Comparison of ENCODE assay signal across 18 cellular contexts in genomic region chr1:158434755-158435154, GRCh38. TPM values are rescaled to one million over a fixed set of nuclear protein-coding genes. Genes with fewer than 3 reads are reported as not detected.
A peak's percentile ranks its signal among the peaks of the same experiment; 100 is the strongest.
DNase-seq lines count a peak whose midpoint lies in the region; ATAC-seq and TF ChIP-seq lines count a peak whose summit lies in the region.
"Had no signal": no experiment of that assay in that cellular context is flagged by ENCODE, and none has a peak within 500 bp of the region (broad histone marks: within the 10 kb centered on the region; RNA-seq: fewer than 3 reads in every experiment).

No MANE protein-coding gene starts in this region.

- H3K9me3 ChIP-seq in KOPT-K1 (ENCODE audit: insufficient read depth, low read length, poor library complexity, severe bottlenecking): peaks cover 28% of the 10 kb centered on the region
- H3K9me3 ChIP-seq in upper lobe of right lung: no peaks in the 10 kb centered on the region

- no peaks in the 10 kb centered on the region for H3K27me3 ChIP-seq in upper lobe of right lung
- H3K27me3 ChIP-seq: BLaER1 treated with 17β-estradiol and CSF1 and Interleukin-3, amounts not matched to agents 10 nM and 100 nM had no signal

- H3K27ac ChIP-seq in KOPT-K1 (ENCODE audit: low read depth, low read length, poor library complexity, severe bottlenecking): peak overlapping the region; percentile 17
- no peak overlapping the region for H3K27ac ChIP-seq in upper lobe of right lung
- H3K27ac ChIP-seq: BLaER1 treated with 17β-estradiol and CSF1 and Interleukin-3, amounts not matched to agents 10 nM and 100 nM had no signal

- no peaks in the 10 kb centered on the region for H3K4me1 Mint-ChIP-seq in activated T-cell treated with anti-CD3 and anti-CD28 coated beads, Interleukin-2, amount 50 U/mL, for 24 hours (ENCODE audit: low read depth)
- H3K4me1 Mint-ChIP-seq: B cell; CD4-positive, alpha-beta memory T cell had no signal

- H3K36me3 ChIP-seq in KOPT-K1 (ENCODE audit: insufficient read depth, low read length) (no peaks in the 10 kb centered on the region), upper lobe of right lung (no peaks in the 10 kb centered on the region)
- H3K36me3 ChIP-seq: BLaER1 treated with 17β-estradiol and CSF1 and Interleukin-3, amounts not matched to agents 10 nM and 100 nM had no signal

- peaks cover 5% of the 10 kb centered on the region for H3K4me1 ChIP-seq in upper lobe of right lung

- H3K4me3 ChIP-seq in upper lobe of right lung: no peak overlapping the region
- H3K4me3 ChIP-seq: BLaER1 treated with 17β-estradiol and CSF1 and Interleukin-3, amounts not matched to agents 10 nM and 100 nM; GM12878 had no signal

- peaks cover 6% of the 10 kb centered on the region for H3K9me3 Mint-ChIP-seq in activated T-cell treated with anti-CD3 and anti-CD28 coated beads, Interleukin-2, amount 50 U/mL, for 24 hours

- intact Hi-C loops in upper lobe of right lung (cut with DNase I): no loop called here

- ATAC-seq in upper lobe of right lung (peak; percentile 55), HG03469 (IDR thresholded peaks at IDR 0.05; ENCODE audit: unreplicated experiment) (no peak)
- ATAC-seq: GM12878 had no signal

- no peak for TF ChIP-seq CTCF in upper lobe of right lung (IDR thresholded peaks at IDR 0.05)

- no peaks in the 10 kb centered on the region for H3K36me3 Mint-ChIP-seq in activated T-cell treated with anti-CD3 and anti-CD28 coated beads, Interleukin-2, amount 50 U/mL, for 24 hours (ENCODE audit: low read depth)
- H3K36me3 Mint-ChIP-seq: CD4-positive, alpha-beta memory T cell had no signal

- peak; percentile 75 for DNase-seq in CD1c-positive myeloid dendritic cell (ENCODE audit: extremely low spot score)
- DNase-seq in SKM-1 treated with dmso at 0.1 percent for 144 hours (lab: John Stamatoyannopoulos, UW; ENCODE audit: unreplicated experiment): peak; percentile 81
- DNase-seq in upper lobe of right lung: no peak
- no peak for DNase-seq in stimulated activated CD4-positive, alpha-beta T cell treated with anti-CD3 and anti-CD28 coated beads, Interleukin-4, amount 100 ng/mL, for 24 hours
- DNase-seq in activated T-cell treated with anti-CD3 and anti-CD28 coated beads, Interleukin-2, amount 50 U/mL, for 24 hours: no peak
- DNase-seq: CD4-positive, alpha-beta memory T cell; DMS153; DMS79; GF-D8; H9 had no signal

- peaks cover 62% of the 10 kb centered on the region for H3K27me3 Mint-ChIP-seq in activated T-cell treated with anti-CD3 and anti-CD28 coated beads, Interleukin-2, amount 50 U/mL, for 24 hours

- H3K27ac Mint-ChIP-seq in activated T-cell treated with anti-CD3 and anti-CD28 coated beads, Interleukin-2, amount 50 U/mL, for 24 hours: no peak overlapping the region
- H3K27ac Mint-ChIP-seq: B cell; CD4-positive, alpha-beta memory T cell; H9 had no signal

- H3K4me3 Mint-ChIP-seq in activated T-cell treated with anti-CD3 and anti-CD28 coated beads, Interleukin-2, amount 50 U/mL, for 24 hours: no peak overlapping the region
- H3K4me3 Mint-ChIP-seq: B cell; CD4-positive, alpha-beta memory T cell; H9 had no signal

RNA-seq across cellular contexts. Expression of gene OR10K2, which starts 8.7 kb away (rescaled TPM):
- total RNA-seq in upper lobe of right lung: not detected
- total RNA-seq: A172; B cell; CD4-positive, alpha-beta memory T cell; GM12878; H1; H9; HT-29 had no signal

RNA-seq across cellular contexts. Expression of gene OR10K1, which starts 26.9 kb away (rescaled TPM):
- not detected for total RNA-seq in upper lobe of right lung
- total RNA-seq: A172; B cell; CD4-positive, alpha-beta memory T cell; GM12878; H1; H9; HT-29 had no signal

RNA-seq across cellular contexts. Expression of gene OR10T2, which starts 35.5 kb away (rescaled TPM):
- not detected for total RNA-seq in upper lobe of right lung
- total RNA-seq: A172; B cell; CD4-positive, alpha-beta memory T cell; GM12878; H1; H9; HT-29 had no signal

RNA-seq across cellular contexts. Expression of gene OR10R2, which starts 37.3 kb away (rescaled TPM):
- total RNA-seq in upper lobe of right lung: not detected
- total RNA-seq: A172; B cell; CD4-positive, alpha-beta memory T cell; GM12878; H1; H9; HT-29 had no signal

Comparison
In these comparisons a context has a peak if more than half of its experiments do, and no peak if none do; other contexts are left out.
1. DNase-seq: peak in CD1c-positive myeloid dendritic cell (single experiment) and SKM-1 treated with dmso at 0.1 percent for 144 hours (single experiment); none in upper lobe of right lung (single experiment), stimulated activated CD4-positive, alpha-beta T cell treated with anti-CD3 and anti-CD28 coated beads, Interleukin-4, amount 100 ng/mL, for 24 hours (single experiment) and activated T-cell treated with anti-CD3 and anti-CD28 coated beads, Interleukin-2, amount 50 U/mL, for 24 hours (single experiment).